ENCODE assay signal across 1 cellular context in the genomic region with DNA sequence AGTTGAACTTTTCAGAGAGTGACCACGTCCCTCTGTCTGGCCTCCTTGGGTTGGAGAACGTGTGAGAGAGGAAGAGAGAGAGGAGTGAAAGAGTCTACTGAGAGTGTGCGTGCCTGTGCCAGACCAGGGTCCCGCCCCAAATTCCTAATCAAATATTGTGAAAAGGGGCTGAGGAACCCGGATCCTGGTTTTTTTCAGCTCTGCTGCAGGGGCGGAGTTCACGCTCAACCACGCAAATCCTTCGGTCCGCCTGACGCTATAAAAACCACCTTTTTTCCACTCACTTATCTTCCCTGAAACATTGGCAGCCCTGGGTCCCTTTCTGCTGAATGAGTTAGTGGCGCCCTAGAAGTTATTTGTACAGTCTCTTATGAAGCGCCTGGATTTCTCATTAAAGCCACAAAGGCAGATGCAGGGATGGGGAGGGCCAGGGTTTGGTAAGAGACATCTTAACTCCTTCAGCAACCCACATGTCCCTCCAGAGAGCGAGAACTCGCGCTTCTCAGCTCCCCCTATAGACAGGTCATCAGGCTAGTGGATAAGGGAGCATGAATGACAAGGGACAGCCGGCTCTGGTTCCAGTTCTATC.
TF ChIP-seq lines count a peak whose summit lies in the region.

A gene (minus strand): TSS at position 86 of the 589 bp plus-strand sequence. CDS start 2,852 bp downstream, outside the sequence.

TF ChIP-seq in K562, 482 proteins besides CTCF, POLR2A, EP300 and RAD21:
- no peak for TF ChIP-seq TAF9B (IDR thresholded peaks at IDR 0.05; ENCODE audit: partially characterized antibody)
- TF ChIP-seq, protein P1, sequence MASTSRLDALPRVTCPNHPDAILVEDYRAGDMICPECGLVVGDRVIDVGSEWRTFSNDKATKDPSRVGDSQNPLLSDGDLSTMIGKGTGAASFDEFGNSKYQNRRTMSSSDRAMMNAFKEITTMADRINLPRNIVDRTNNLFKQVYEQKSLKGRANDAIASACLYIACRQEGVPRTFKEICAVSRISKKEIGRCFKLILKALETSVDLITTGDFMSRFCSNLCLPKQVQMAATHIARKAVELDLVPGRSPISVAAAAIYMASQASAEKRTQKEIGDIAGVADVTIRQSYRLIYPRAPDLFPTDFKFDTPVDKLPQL (IDR thresholded peaks at IDR 0.05; ENCODE audit: extremely low read depth, insufficient read length), result no peak
- no peak for TF ChIP-seq ZNF79 (CRISPR knock-in tag; IDR thresholded peaks at IDR 0.05; ENCODE audit: low read depth)
- no peak for TF ChIP-seq GABPB2 (CRISPR knock-in tag; conservative IDR thresholded peaks at IDR 0.05)
- TF ChIP-seq, protein P2, sequence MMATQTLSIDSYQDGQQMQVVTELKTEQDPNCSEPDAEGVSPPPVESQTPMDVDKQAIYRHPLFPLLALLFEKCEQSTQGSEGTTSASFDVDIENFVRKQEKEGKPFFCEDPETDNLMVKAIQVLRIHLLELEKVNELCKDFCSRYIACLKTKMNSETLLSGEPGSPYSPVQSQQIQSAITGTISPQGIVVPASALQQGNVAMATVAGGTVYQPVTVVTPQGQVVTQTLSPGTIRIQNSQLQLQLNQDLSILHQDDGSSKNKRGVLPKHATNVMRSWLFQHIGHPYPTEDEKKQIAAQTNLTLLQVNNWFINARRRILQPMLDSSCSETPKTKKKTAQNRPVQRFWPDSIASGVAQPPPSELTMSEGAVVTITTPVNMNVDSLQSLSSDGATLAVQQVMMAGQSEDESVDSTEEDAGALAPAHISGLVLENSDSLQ (IDR thresholded peaks at IDR 0.05), result no peak
- TF ChIP-seq, protein P3, sequence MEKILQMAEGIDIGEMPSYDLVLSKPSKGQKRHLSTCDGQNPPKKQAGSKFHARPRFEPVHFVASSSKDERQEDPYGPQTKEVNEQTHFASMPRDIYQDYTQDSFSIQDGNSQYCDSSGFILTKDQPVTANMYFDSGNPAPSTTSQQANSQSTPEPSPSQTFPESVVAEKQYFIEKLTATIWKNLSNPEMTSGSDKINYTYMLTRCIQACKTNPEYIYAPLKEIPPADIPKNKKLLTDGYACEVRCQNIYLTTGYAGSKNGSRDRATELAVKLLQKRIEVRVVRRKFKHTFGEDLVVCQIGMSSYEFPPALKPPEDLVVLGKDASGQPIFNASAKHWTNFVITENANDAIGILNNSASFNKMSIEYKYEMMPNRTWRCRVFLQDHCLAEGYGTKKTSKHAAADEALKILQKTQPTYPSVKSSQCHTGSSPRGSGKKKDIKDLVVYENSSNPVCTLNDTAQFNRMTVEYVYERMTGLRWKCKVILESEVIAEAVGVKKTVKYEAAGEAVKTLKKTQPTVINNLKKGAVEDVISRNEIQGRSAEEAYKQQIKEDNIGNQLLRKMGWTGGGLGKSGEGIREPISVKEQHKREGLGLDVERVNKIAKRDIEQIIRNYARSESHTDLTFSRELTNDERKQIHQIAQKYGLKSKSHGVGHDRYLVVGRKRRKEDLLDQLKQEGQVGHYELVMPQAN (IDR thresholded peaks at IDR 0.05; ENCODE audit: borderline replicate concordance), result no peak
- TF ChIP-seq ZNF785 (CRISPR knock-in tag; IDR thresholded peaks at IDR 0.05), result no peak
- no peak for TF ChIP-seq XRCC3 (IDR thresholded peaks at IDR 0.05)
- no peak for TF ChIP-seq ZFP30 (CRISPR knock-in tag; IDR thresholded peaks at IDR 0.05; ENCODE audit: borderline replicate concordance)
- TF ChIP-seq ZNF696 (CRISPR knock-in tag; conservative IDR thresholded peaks at IDR 0.05), result no peak
- no peak for TF ChIP-seq GTF2A2 (tag; IDR thresholded peaks at IDR 0.05)
- no peak for TF ChIP-seq RBM25 (IDR thresholded peaks at IDR 0.05; ENCODE audit: low read depth, low read length, severe bottlenecking)
- TF ChIP-seq TCF7L2 (IDR thresholded peaks at IDR 0.05; ENCODE audit: low read depth, low read length), result no peak
- no peak for TF ChIP-seq NFIX (CRISPR knock-in tag; IDR thresholded peaks at IDR 0.05; ENCODE audit: low read depth)
- no peak for TF ChIP-seq SIRT6 (IDR thresholded peaks at IDR 0.05; ENCODE audit: low read depth, low read length)
- no peak for TF ChIP-seq TAF15 (IDR thresholded peaks at IDR 0.05; ENCODE audit: low read depth, low read length)
